Comparison of ENCODE assay signal across 17 cellular contexts in the genomic region with DNA sequence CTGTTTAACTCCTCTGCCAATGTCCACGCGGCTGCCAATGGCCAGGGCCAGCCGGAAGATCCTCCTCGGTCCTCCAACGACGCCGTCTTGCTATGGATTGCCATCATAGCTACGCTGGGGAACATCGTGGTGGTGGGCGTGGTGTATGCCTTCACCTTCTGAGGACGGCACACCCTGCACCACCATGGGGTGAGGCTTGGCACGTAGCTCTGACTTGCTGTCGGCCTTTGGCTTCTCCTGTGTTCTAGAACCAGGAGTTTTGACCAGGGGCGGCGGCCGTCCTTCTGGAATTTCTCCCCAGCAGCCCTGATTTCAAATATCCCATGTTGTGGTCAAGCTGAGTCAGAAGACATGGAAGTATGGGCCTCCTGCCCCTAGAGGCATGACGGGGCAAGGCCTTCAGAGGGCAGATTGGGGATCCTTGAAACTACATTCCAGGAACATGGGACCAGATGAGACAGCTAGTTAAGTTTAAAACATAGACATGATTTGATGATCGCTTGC. TPM values are rescaled to one million over a fixed set of nuclear protein-coding genes. Genes with fewer than 3 reads are reported as not detected.
DNase-seq lines count a peak whose midpoint lies in the region; ATAC-seq, FAIRE-seq and TF ChIP-seq lines count a peak whose summit lies in the region.
"Had no signal": no experiment of that assay in that cellular context is flagged by ENCODE, and none has a peak within 500 bp of the region (broad histone marks: within the 10 kb centered on the region; RNA-seq: fewer than 3 reads in every experiment).

No MANE protein-coding gene starts in this region.

- peak overlapping the region; percentile 68 for H3K27ac Mint-ChIP-seq in chondrocyte (ENCODE audit: unreplicated experiment)
- H3K27ac Mint-ChIP-seq: activated B cell treated with CpG ODN at 0.5 μM for 24 hours; CD14-positive monocyte; effector memory CD8-positive, alpha-beta T cell had no signal

- TF ChIP-seq CTCF in chondrocyte (IDR thresholded peaks at IDR 0.05): peak; percentile 18

- peaks cover 82% of the 10 kb centered on the region for H4K20me1 ChIP-seq in BLaER1

- no peak overlapping the region for H3K27ac ChIP-seq in BLaER1
- H3K27ac ChIP-seq: neutrophil, skin epidermis had no signal

- no peak overlapping the region for H3K4me3 Mint-ChIP-seq in chondrocyte (ENCODE audit: unreplicated experiment)
- H3K4me3 Mint-ChIP-seq: activated B cell treated with CpG ODN at 0.5 μM for 24 hours; CD14-positive monocyte; effector memory CD8-positive, alpha-beta T cell had no signal

- H3K9me3 ChIP-seq in BLaER1: no peaks in the 10 kb centered on the region
- H3K9me3 ChIP-seq: MG63, neutrophil had no signal

- FAIRE-seq in RCC 7860 (lab: Jason Lieb, UNC): no peak

- no peaks in the 10 kb centered on the region for H3K27me3 ChIP-seq in BLaER1
- H3K27me3 ChIP-seq: MG63, neutrophil had no signal

- peak; percentile 64 for DNase-seq in M059J (ENCODE audit: low read depth)
- DNase-seq in chondrocyte (ENCODE audit: low spot score): peak; percentile 75
- DNase-seq in renal cortical epithelial cell (ENCODE audit: low read depth): peak; percentile 61
- no peak for DNase-seq in RCC 7860 (ENCODE audit: low spot score)
- DNase-seq in cortex of kidney (lab: John Stamatoyannopoulos, UW): no peak
- DNase-seq in NCI-H1105 (lab: John Stamatoyannopoulos, UW): no peak
- DNase-seq: activated B cell treated with CpG ODN at 0.5 μM for 24 hours; effector memory CD8-positive, alpha-beta T cell; stimulated activated naive CD4-positive, alpha-beta T cell; T-helper 1 cell had no signal

- H3K4me1 Mint-ChIP-seq in chondrocyte (ENCODE audit: low read depth): peaks cover 58% of the 10 kb centered on the region
- H3K4me1 Mint-ChIP-seq: CD14-positive monocyte had no signal

- no peaks in the 10 kb centered on the region for H3K27me3 Mint-ChIP-seq in chondrocyte (ENCODE audit: low read depth)

- peaks cover 20% of the 10 kb centered on the region for H3K36me3 Mint-ChIP-seq in chondrocyte (ENCODE audit: low read depth)
- H3K36me3 Mint-ChIP-seq: CD14-positive monocyte had no signal

- no peaks in the 10 kb centered on the region for H3K9me3 Mint-ChIP-seq in chondrocyte (ENCODE audit: low read depth)
- H3K9me3 Mint-ChIP-seq: activated B cell treated with CpG ODN at 0.5 μM for 24 hours; CD14-positive monocyte; effector memory CD8-positive, alpha-beta T cell had no signal

- no peak overlapping the region for H3K4me3 ChIP-seq in BLaER1
- H3K4me3 ChIP-seq: MG63, skin epidermis had no signal

- peaks cover 56% of the 10 kb centered on the region for H3K4me1 ChIP-seq in BLaER1

- no peak overlapping the region for H3K9ac ChIP-seq in BLaER1

- no peak for ATAC-seq in GM18873 (IDR thresholded peaks at IDR 0.05; ENCODE audit: low FRiP score, unreplicated experiment)
- ATAC-seq: effector memory CD8-positive, alpha-beta T cell; Panc1 had no signal

- peak overlapping the region; percentile 60 for H3K4me2 ChIP-seq in BLaER1

- peaks cover 59% of the 10 kb centered on the region for H3K36me3 ChIP-seq in BLaER1
- H3K36me3 ChIP-seq: MG63, neutrophil had no signal

RNA-seq across cellular contexts. Expression of a gene that starts 47.5 kb away (rescaled TPM):
- total RNA-seq in M059J (2014; rRNA removed; shearing (Covaris generic)): 0.34 and 2.0 TPM in 2 replicates
- 33.0 to 99.3 TPM (median 33.2 TPM) in 3 replicates for total RNA-seq in chondrocyte
- 0.87 and 22.5 TPM in 2 replicates for total RNA-seq in renal cortical epithelial cell

Comparison
In these comparisons a context has a peak if more than half of its experiments do, and no peak if none do; other contexts are left out.
1. DNase-seq: peak in M059J (single experiment), chondrocyte (single experiment) and renal cortical epithelial cell (single experiment); none in RCC 7860 (single experiment), cortex of kidney (single experiment) and NCI-H1105 (single experiment).